ENCODE assay signal across 8 cellular contexts in genomic region chr11:93535578-93535977, GRCh38. TPM values are rescaled to one million over a fixed set of nuclear protein-coding genes. Genes with fewer than 3 reads are reported as not detected.
DNase-seq lines count a peak whose midpoint lies in the region; ATAC-seq lines count a peak whose summit lies in the region.
"Not testable (repeated sequence)": the region's sequence is repeated elsewhere in the genome, so short reads cannot be mapped to it uniquely, and the experiment has no call there.

No MANE protein-coding gene starts in this region.

- not testable (repeated sequence) for DNase-seq in activated CD4-positive, alpha-beta T cell treated with anti-CD3 and anti-CD28 coated beads for 36 hours; stimulated activated effector memory CD8-positive, alpha-beta T cell treated with anti-CD3 and anti-CD28 coated beads, Interleukin-12 subunit alpha, Interleukin-12 subunit beta, amount 100 ng/mL, for 72 hours (ENCODE audit: low spot score in 2 of 2)

- peak overlapping the region; percentile 56 for H3K27ac Mint-ChIP-seq in activated CD4-positive, alpha-beta T cell treated with anti-CD3 and anti-CD28 coated beads for 36 hours
- H3K27ac Mint-ChIP-seq in stimulated activated effector memory CD8-positive, alpha-beta T cell treated with anti-CD3 and anti-CD28 coated beads, Interleukin-12 subunit alpha, Interleukin-12 subunit beta, amount 100 ng/mL, for 72 hours = peak overlapping the region; percentile 24

- ATAC-seq in GM18498 (IDR thresholded peaks at IDR 0.05; ENCODE audit: unreplicated experiment) (peak; percentile 64), GM19043 (IDR thresholded peaks at IDR 0.05; ENCODE audit: low read depth, unreplicated experiment) (peak; percentile 68), GM21423 (IDR thresholded peaks at IDR 0.05; ENCODE audit: unreplicated experiment) (peak; percentile 52), HG02610 (IDR thresholded peaks at IDR 0.05; ENCODE audit: unreplicated experiment) (peak; percentile 35), HG03103 (IDR thresholded peaks at IDR 0.05; ENCODE audit: low read depth, unreplicated experiment) (peak; percentile 60), HG03469 (IDR thresholded peaks at IDR 0.05; ENCODE audit: unreplicated experiment) (peak; percentile 36)
- ATAC-seq in activated CD4-positive, alpha-beta T cell treated with anti-CD3 and anti-CD28 coated beads for 36 hours; stimulated activated effector memory CD8-positive, alpha-beta T cell treated with anti-CD3 and anti-CD28 coated beads, Interleukin-12 subunit alpha, Interleukin-12 subunit beta, amount 100 ng/mL, for 72 hours: not testable (repeated sequence)

- CTCF ChIA-PET in activated CD4-positive, alpha-beta T cell treated with anti-CD3 and anti-CD28 coated beads for 36 hours (lab: Charles Lee) = not testable (repeated sequence)

- H3K4me3 Mint-ChIP-seq in activated CD4-positive, alpha-beta T cell treated with anti-CD3 and anti-CD28 coated beads for 36 hours; stimulated activated effector memory CD8-positive, alpha-beta T cell treated with anti-CD3 and anti-CD28 coated beads, Interleukin-12 subunit alpha, Interleukin-12 subunit beta, amount 100 ng/mL, for 72 hours: not testable (repeated sequence)

- H3K36me3 Mint-ChIP-seq in activated CD4-positive, alpha-beta T cell treated with anti-CD3 and anti-CD28 coated beads for 36 hours (ENCODE audit: low read depth); stimulated activated effector memory CD8-positive, alpha-beta T cell treated with anti-CD3 and anti-CD28 coated beads, Interleukin-12 subunit alpha, Interleukin-12 subunit beta, amount 100 ng/mL, for 72 hours: not testable (repeated sequence)

- not testable (repeated sequence) for H3K27me3 Mint-ChIP-seq in activated CD4-positive, alpha-beta T cell treated with anti-CD3 and anti-CD28 coated beads for 36 hours

- POLR2A ChIA-PET in activated CD4-positive, alpha-beta T cell treated with anti-CD3 and anti-CD28 coated beads for 36 hours (lab: Charles Lee) = not testable (repeated sequence)

- peaks cover 36% of the 10 kb centered on the region for H3K4me1 Mint-ChIP-seq in activated CD4-positive, alpha-beta T cell treated with anti-CD3 and anti-CD28 coated beads for 36 hours
- peaks cover 51% of the 10 kb centered on the region for H3K4me1 Mint-ChIP-seq in stimulated activated effector memory CD8-positive, alpha-beta T cell treated with anti-CD3 and anti-CD28 coated beads, Interleukin-12 subunit alpha, Interleukin-12 subunit beta, amount 100 ng/mL, for 72 hours

- intact Hi-C loops in activated CD4-positive, alpha-beta T cell treated with anti-CD3 and anti-CD28 coated beads for 36 hours (cut with DNase I, micrococcal nuclease) = not testable (repeated sequence)

- not testable (repeated sequence) for H3K9me3 Mint-ChIP-seq in activated CD4-positive, alpha-beta T cell treated with anti-CD3 and anti-CD28 coated beads for 36 hours (ENCODE audit: low read depth); stimulated activated effector memory CD8-positive, alpha-beta T cell treated with anti-CD3 and anti-CD28 coated beads, Interleukin-12 subunit alpha, Interleukin-12 subunit beta, amount 100 ng/mL, for 72 hours

RNA-seq across cellular contexts. Expression of gene SMCO4, which starts 7.6 kb away (rescaled TPM):
- total RNA-seq in activated CD4-positive, alpha-beta T cell treated with anti-CD3 and anti-CD28 coated beads for 36 hours = 10 to 100 TPM; 24.5 to 24.6 TPM
